In the genomic region with DNA sequence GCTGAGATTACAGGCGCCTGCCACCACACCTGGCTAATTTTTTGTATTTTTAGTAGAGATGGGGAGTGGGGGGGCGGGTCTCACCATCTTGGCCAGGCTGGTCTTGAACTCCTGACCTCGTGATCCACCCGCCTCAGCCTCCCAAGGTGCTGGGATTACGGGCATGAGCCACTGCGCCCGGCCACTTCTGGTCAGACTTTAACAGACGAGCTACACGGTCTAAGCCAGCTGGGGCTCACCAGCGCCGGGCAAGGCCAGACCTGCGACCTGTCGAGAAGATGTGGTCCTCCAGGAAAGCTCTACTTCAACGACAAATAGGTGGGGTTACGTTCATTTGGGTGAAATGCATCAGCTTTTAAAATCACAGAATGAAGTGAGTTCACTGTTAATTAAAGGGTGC, we compare ENCODE assay signal across 1 cellular context. TPM values are rescaled to one million over a fixed set of nuclear protein-coding genes. Genes with fewer than 3 reads are reported as not detected.
"Had no signal": no experiment of that assay in that cellular context is flagged by ENCODE, and none has a peak within 500 bp of the region (broad histone marks: within the 10 kb centered on the region; RNA-seq: fewer than 3 reads in every experiment).

No MANE protein-coding gene starts in this region.

RNA-seq across cellular contexts. Expression of a gene that starts 36.0 kb away (rescaled TPM):
- total RNA-seq: neural crest cell had no signal
